In the genomic region with DNA sequence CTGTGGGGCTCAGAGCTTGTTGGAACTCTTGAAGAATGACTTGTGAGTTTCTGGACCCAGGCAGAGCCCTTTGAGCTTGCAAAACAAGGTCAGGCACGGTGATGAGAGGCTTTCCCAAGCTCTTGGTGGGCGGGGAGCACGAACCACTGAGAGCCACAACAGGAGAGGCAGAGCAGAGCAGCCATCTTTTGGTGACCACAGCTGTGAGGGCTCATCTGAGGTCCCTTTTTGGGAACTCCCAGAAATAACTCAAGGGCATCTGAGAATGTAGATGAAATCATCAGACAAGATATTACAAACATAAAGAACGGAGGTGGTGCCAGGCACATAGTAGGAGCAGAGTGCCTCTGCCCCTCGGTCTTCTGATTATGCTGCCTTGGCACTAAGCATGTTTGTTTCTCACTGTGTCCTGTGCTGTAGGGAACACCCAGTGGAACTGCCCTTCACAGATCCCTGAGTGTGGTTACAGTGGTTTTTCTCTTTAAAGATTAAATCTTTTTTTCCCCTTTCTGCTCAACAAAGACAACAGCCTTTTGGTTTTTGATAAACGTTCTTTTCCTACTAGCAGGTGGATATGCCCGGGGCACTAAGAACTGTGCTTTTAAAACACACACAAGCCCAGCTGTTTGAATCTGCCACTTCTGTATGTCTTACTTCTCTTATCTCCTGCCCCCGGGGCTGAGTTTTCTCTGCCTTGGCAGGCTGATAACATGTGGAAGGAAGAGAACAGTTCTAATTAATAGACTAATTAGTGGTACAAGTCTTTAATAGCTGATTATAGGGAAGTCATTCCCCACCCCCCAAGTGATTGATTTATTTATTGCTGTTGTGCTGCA, we compare ENCODE assay signal across 9 cellular contexts. TPM values are rescaled to one million over a fixed set of nuclear protein-coding genes. Genes with fewer than 3 reads are reported as not detected.
DNase-seq lines count a peak whose midpoint lies in the region; ATAC-seq and TF ChIP-seq lines count a peak whose summit lies in the region.
"Had no signal": no experiment of that assay in that cellular context is flagged by ENCODE, and none has a peak within 500 bp of the region (broad histone marks: within the 10 kb centered on the region; RNA-seq: fewer than 3 reads in every experiment).

No MANE protein-coding gene starts in this region.

- no peaks in the 10 kb centered on the region for H3K9me3 ChIP-seq in osteoblast (ENCODE audit: low read depth, low read length)

- TF ChIP-seq CTCF in osteoblast (IDR thresholded peaks at IDR 0.05; ENCODE audit: extremely low read depth, low read depth, low read length) (no peak), foreskin keratinocyte (conservative IDR thresholded peaks at IDR 0.05) (no peak)

- H3K27ac ChIP-seq in osteoblast (ENCODE audit: low read depth, low read length), result no peak overlapping the region
- no peak overlapping the region for H3K27ac ChIP-seq in foreskin keratinocyte

- H2AFZ ChIP-seq in osteoblast (ENCODE audit: low read length), result peak overlapping the region; percentile 60

- H3K4me1 ChIP-seq in osteoblast (ENCODE audit: insufficient read depth, low read length) (peaks cover 6% of the 10 kb centered on the region), foreskin keratinocyte (peaks cover 27% of the 10 kb centered on the region)

- intact Hi-C loops in activated naive CD4-positive, alpha-beta T cell treated with anti-CD3 and anti-CD28 coated beads for 36 hours (cut with micrococcal nuclease), result loop anchor here (1.0 to 2.0 kb wide), 2 partner anchors 10 to 120 kb away; partner anchors contain the start of gene CD46

- H3K4me3 Mint-ChIP-seq in activated naive CD4-positive, alpha-beta T cell treated with anti-CD3 and anti-CD28 coated beads for 36 hours, result peak overlapping the region; percentile 61

- H3K36me3 Mint-ChIP-seq in activated naive CD4-positive, alpha-beta T cell treated with anti-CD3 and anti-CD28 coated beads for 36 hours (ENCODE audit: low read depth), result peaks cover 2% of the 10 kb centered on the region

- no peak overlapping the region for H3K4me2 ChIP-seq in osteoblast (ENCODE audit: insufficient read depth, low read length)

- H4K20me1 ChIP-seq in osteoblast (ENCODE audit: insufficient read depth, low read length), result no peaks in the 10 kb centered on the region

- peaks cover 66% of the 10 kb centered on the region for H3K4me1 Mint-ChIP-seq in activated naive CD4-positive, alpha-beta T cell treated with anti-CD3 and anti-CD28 coated beads for 36 hours (ENCODE audit: low read depth)

- H3K27me3 ChIP-seq in osteoblast (ENCODE audit: insufficient read depth, low read length), result no peaks in the 10 kb centered on the region
- H3K27me3 ChIP-seq in foreskin keratinocyte, result no peaks in the 10 kb centered on the region

- no peaks in the 10 kb centered on the region for H3K36me3 ChIP-seq in osteoblast (ENCODE audit: insufficient read depth, low read length)

- H3K27ac Mint-ChIP-seq in activated naive CD4-positive, alpha-beta T cell treated with anti-CD3 and anti-CD28 coated beads for 36 hours, result peak overlapping the region; percentile 89
- H3K27ac Mint-ChIP-seq: nephron had no signal

- H3K4me3 ChIP-seq in osteoblast (ENCODE audit: insufficient read depth, low read length), result no peak overlapping the region

- DNase-seq in NCI-H226 (peak; percentile 18), osteoblast (ENCODE audit: insufficient read length, low spot score, missing footprints) (no peak), foreskin keratinocyte (no peak), amniotic stem cell (lab: John Stamatoyannopoulos, UW) (no peak), COLO668 (lab: John Stamatoyannopoulos, UW; ENCODE audit: unreplicated experiment) (no peak)
- DNase-seq in activated naive CD4-positive, alpha-beta T cell treated with anti-CD3 and anti-CD28 coated beads for 36 hours, result peak; percentile 65

- H3K79me2 ChIP-seq in osteoblast (ENCODE audit: insufficient read depth, low read length), result peaks cover 8% of the 10 kb centered on the region

- CTCF ChIA-PET in activated naive CD4-positive, alpha-beta T cell treated with anti-CD3 and anti-CD28 coated beads for 36 hours (lab: Charles Lee), result interaction anchor here (1.1 to 12.3 kb wide), 11 partner anchors 9 to 125 kb away, joined by 3 to 342 read pairs (median 8); no protein-coding TSS in a partner anchor

- no peaks in the 10 kb centered on the region for H3K9me3 Mint-ChIP-seq in activated naive CD4-positive, alpha-beta T cell treated with anti-CD3 and anti-CD28 coated beads for 36 hours
- H3K9me3 Mint-ChIP-seq: nephron had no signal

- ATAC-seq in GM18511 (IDR thresholded peaks at IDR 0.05; ENCODE audit: unreplicated experiment) (peak; percentile 36), foreskin keratinocyte (no peak), GM21526 (IDR thresholded peaks at IDR 0.05; ENCODE audit: low FRiP score, unreplicated experiment) (no peak)

- no peaks in the 10 kb centered on the region for H3K27me3 Mint-ChIP-seq in activated naive CD4-positive, alpha-beta T cell treated with anti-CD3 and anti-CD28 coated beads for 36 hours (ENCODE audit: low read depth)

RNA-seq across cellular contexts. Expression of gene CD34, which starts 37.7 kb away (rescaled TPM):
- under 1 TPM; 0.02 TPM for total RNA-seq in activated naive CD4-positive, alpha-beta T cell treated with anti-CD3 and anti-CD28 coated beads for 36 hours
- under 0.01 and 0.36 TPM in 2 replicates for total RNA-seq in osteoblast
- total RNA-seq in foreskin keratinocyte, result under 0.01 and 0.03 TPM in 2 replicates
- polyA plus RNA-seq in foreskin keratinocyte, result 0.07 and 0.09 TPM in 2 replicates

Comparison
In these comparisons a context has a peak if more than half of its experiments do, and no peak if none do; other contexts are left out.
1. DNase-seq: peak in NCI-H226 (single experiment) and activated naive CD4-positive, alpha-beta T cell treated with anti-CD3 and anti-CD28 coated beads for 36 hours (single experiment); none in osteoblast (single experiment), foreskin keratinocyte (0 of 2), amniotic stem cell (single experiment) and COLO668 (single experiment).